ENCODE assay signal across 20 cellular contexts in the genomic region with DNA sequence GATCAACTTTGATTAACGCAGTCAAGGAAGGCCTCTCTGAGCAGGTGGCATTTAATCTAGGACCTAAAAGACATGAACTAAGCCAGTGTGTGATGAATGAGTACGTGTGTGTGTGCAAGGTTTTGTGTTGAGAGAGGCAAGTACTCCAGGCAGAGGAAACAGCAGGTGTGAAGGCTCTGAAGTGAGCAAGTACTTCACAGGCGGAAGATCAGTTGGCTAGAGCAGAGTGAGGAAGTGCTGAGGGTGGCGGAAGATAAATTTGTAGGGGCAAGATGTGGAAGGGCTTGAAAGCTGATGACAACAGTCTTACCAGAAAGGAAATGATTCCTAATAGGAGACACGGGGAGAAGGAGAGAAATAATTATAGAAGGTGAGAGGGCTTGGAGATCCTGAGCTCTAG. TPM values are rescaled to one million over a fixed set of nuclear protein-coding genes. Genes with fewer than 3 reads are reported as not detected.
DNase-seq lines count a peak whose midpoint lies in the region; ATAC-seq, FAIRE-seq and TF ChIP-seq lines count a peak whose summit lies in the region.
"Had no signal": no experiment of that assay in that cellular context is flagged by ENCODE, and none has a peak within 500 bp of the region (broad histone marks: within the 10 kb centered on the region; RNA-seq: fewer than 3 reads in every experiment).

No MANE protein-coding gene starts in this region.

- in situ Hi-C loops in gastrocnemius medialis (cut with MboI; ENCODE audit: low sequenced_read_pairs in 4 of 4), result no loop called here

- H3K27me3 ChIP-seq in gastrocnemius medialis, result no peaks in the 10 kb centered on the region

- H3K4me3 ChIP-seq in gastrocnemius medialis, result no peak overlapping the region

- peaks cover 66 to 67% of the 10 kb centered on the region in 2 donors for H3K4me1 ChIP-seq in gastrocnemius medialis

- H3K27ac ChIP-seq in KOPT-K1 (ENCODE audit: low read depth, low read length, poor library complexity, severe bottlenecking) (peak overlapping the region; percentile 45), VCaP (peak overlapping the region; percentile 69; the same call in 1 of the 2 replicates), gastrocnemius medialis (peak overlapping the region; percentile 60 to 78 (median 68)), caudate nucleus (ENCODE audit: low read depth, low read length) (no peak overlapping the region)

- peak; percentile 50 for FAIRE-seq in GM12891 (lab: Jason Lieb, UNC)
- FAIRE-seq: G401.6, GM18507, H54 had no signal

- peaks cover 7% of the 10 kb centered on the region for H3K36me3 ChIP-seq in KOPT-K1 (ENCODE audit: insufficient read depth, low read length)
- H3K36me3 ChIP-seq in gastrocnemius medialis, result no peaks in the 10 kb centered on the region

- TF ChIP-seq CTCF in VCaP (conservative IDR thresholded peaks at IDR 0.05), result no peak
- TF ChIP-seq CTCF in gastrocnemius medialis (IDR thresholded peaks at IDR 0.05 in 4 of 5, conservative IDR thresholded peaks at IDR 0.05 in 1 of 5), result no peak

- no peaks in the 10 kb centered on the region for H3K9me3 ChIP-seq in KOPT-K1 (ENCODE audit: insufficient read depth, low read length, poor library complexity, severe bottlenecking)
- no peaks in the 10 kb centered on the region for H3K9me3 ChIP-seq in gastrocnemius medialis

- DNase-seq in GM12891 (ENCODE audit: insufficient read length, low spot score), result no peak
- no peak for DNase-seq in gastrocnemius medialis
- DNase-seq in caudate nucleus (lab: John Stamatoyannopoulos, UW), result no peak
- no peak for DNase-seq in NOMO-1 treated with DMSO at 0.1 percent for 48 hours (lab: John Stamatoyannopoulos, UW; ENCODE audit: unreplicated experiment)
- DNase-seq: CD8-positive, alpha-beta T cell; DND-41; HFFc6; KBM-7; NCI-H187; NCI-H526 treated with DMSO at 0.1 percent for 48 hours; NK-92 treated with Interleukin-12 subunit alpha and Interleukin-12 subunit beta, amount 100 ng/mL, for 24 hours; OCI-M1; SW 1271 had no signal

- TF ChIP-seq POLR2A in GM12891 (IDR thresholded peaks at IDR 0.05; ENCODE audit: low read depth, low read length), result no peak
- TF ChIP-seq POLR2A in gastrocnemius medialis (IDR thresholded peaks at IDR 0.05), result no peak

- ATAC-seq in gastrocnemius medialis (peak in 1 of 2 donors; percentile 47), HG03457 (IDR thresholded peaks at IDR 0.05; ENCODE audit: unreplicated experiment) (no peak), HG03432 (IDR thresholded peaks at IDR 0.05; ENCODE audit: unreplicated experiment) (no peak)
- ATAC-seq: CD8-positive, alpha-beta T cell had no signal

- intact Hi-C loops in gastrocnemius medialis (cut with DNase I; ENCODE audit: low total_unique reads), result no loop called here

TF ChIP-seq in GM12891, 5 proteins besides CTCF, POLR2A, EP300 and RAD21:
- TF ChIP-seq POLR2AphosphoS5 (IDR thresholded peaks at IDR 0.05; ENCODE audit: low read depth, low read length), result no peak
- TF ChIP-seq SPI1 (IDR thresholded peaks at IDR 0.05; ENCODE audit: low read depth, low read length), result no peak
- no peak for TF ChIP-seq PAX5 (IDR thresholded peaks at IDR 0.05; ENCODE audit: insufficient read depth, low read length, severe bottlenecking)
- TF ChIP-seq POU2F2 (IDR thresholded peaks at IDR 0.05; ENCODE audit: low read depth, low read length), result no peak
- TF ChIP-seq TAF1 (IDR thresholded peaks at IDR 0.05; ENCODE audit: low read depth, low read length), result no peak
TF ChIP-seq in GM12891: peak in this region for 0.

RNA-seq across cellular contexts. Expression of gene APIP, which starts 6.7 kb away (rescaled TPM):
- 30.8 TPM for polyA plus RNA-seq in GM12891 (2012; ENCODE audit: low read depth, missing spikeins)
- 10 to 100 TPM; 22.5 to 49.1 (median 31.5) TPM for total RNA-seq in gastrocnemius medialis

RNA-seq across cellular contexts. Expression of gene PDHX, which starts 7.0 kb away (rescaled TPM):
- 16.9 TPM for polyA plus RNA-seq in GM12891 (2012; ENCODE audit: low read depth, missing spikeins)
- 100 to 1,000 TPM in 1 of 4 donors, 10 to 100 TPM in 3; 77.7 to 101 (median 87.3) TPM for total RNA-seq in gastrocnemius medialis
